8 cellular contexts compared by ENCODE assay signal in genomic region chr15:89244512-89244869, GRCh38. TPM values are rescaled to one million over a fixed set of nuclear protein-coding genes. Genes with fewer than 3 reads are reported as not detected.
A peak's percentile ranks its signal among the peaks of the same experiment; 100 is the strongest.
DNase-seq lines count a peak whose midpoint lies in the region; ATAC-seq and TF ChIP-seq lines count a peak whose summit lies in the region.

No MANE protein-coding gene starts in this region.

- H3K36me3 ChIP-seq in lung (ENCODE audit: control insufficient read depth in 2 of 2, insufficient read depth in 2 of 2, low read length in 2 of 2): no peaks in the 10 kb centered on the region

- WGBS in lung, 2 donors: 0 to 2% methylated on average over 9 of the region's 9 CpGs

- peak overlapping the region; percentile 93 to 96 for H3K27ac Mint-ChIP-seq in activated naive CD4-positive, alpha-beta T cell treated with anti-CD3 and anti-CD28 coated beads, Interleukin-2, amount 50 U/mL, for 72 hours

- no peaks in the 10 kb centered on the region for H3K9me3 ChIP-seq in lung (ENCODE audit: control insufficient read depth in 2 of 2, insufficient read depth in 1 of 2, low read length in 1 of 2)

- H3K4me1 ChIP-seq in lung (ENCODE audit: control insufficient read depth in 2 of 2, insufficient read depth in 2 of 2, low read length in 2 of 2): peaks cover 0 to 2% of the 10 kb centered on the region in 2 donors

- peak overlapping the region; percentile 66 for H3K4me3 ChIP-seq in lung

- no peak overlapping the region for H3K27ac ChIP-seq in lung (ENCODE audit: low read depth in 1 of 2, low read length in 1 of 2)

- DNase-seq in NCI-H146 treated with DMSO at 0.1 percent for 48 hours (lab: John Stamatoyannopoulos, UW; ENCODE audit: unreplicated experiment) (peak; percentile 36), NCI-H146 (lab: John Stamatoyannopoulos, UW) (no peak), lung (ENCODE audit: low spot score) (no peak), sciatic nerve (ENCODE audit: low spot score) (no peak), DMS 273 treated with DMSO at 0.1 percent for 48 hours (lab: John Stamatoyannopoulos, UW) (no peak)
- no peak for DNase-seq in activated naive CD4-positive, alpha-beta T cell treated with anti-CD3 and anti-CD28 coated beads, Interleukin-2, amount 50 U/mL, for 72 hours (ENCODE audit: low spot score in 2 of 2)

- TF ChIP-seq POLR2A in GM18505 (IDR thresholded peaks at IDR 0.05; ENCODE audit: borderline replicate concordance, extremely low read depth, insufficient read depth, insufficient read length): no peak

- ATAC-seq in HG03097 (IDR thresholded peaks at IDR 0.05; ENCODE audit: low FRiP score, unreplicated experiment) (peak; percentile 19), lung (ENCODE audit: insufficient read depth, low FRiP score) (no peak), sciatic nerve (no peak), GM18505 (IDR thresholded peaks at IDR 0.05; ENCODE audit: unreplicated experiment) (no peak)
- ATAC-seq in activated naive CD4-positive, alpha-beta T cell treated with anti-CD3 and anti-CD28 coated beads, Interleukin-2, amount 50 U/mL, for 72 hours: peak; percentile 6 to 10

- peaks cover 36 to 50% of the 10 kb centered on the region in 2 donors for H3K36me3 Mint-ChIP-seq in activated naive CD4-positive, alpha-beta T cell treated with anti-CD3 and anti-CD28 coated beads, Interleukin-2, amount 50 U/mL, for 72 hours

- H3K9me3 Mint-ChIP-seq in activated naive CD4-positive, alpha-beta T cell treated with anti-CD3 and anti-CD28 coated beads, Interleukin-2, amount 50 U/mL, for 72 hours: peaks cover 0 to 4% of the 10 kb centered on the region in 2 donors

- intact Hi-C loops in sciatic nerve (cut with DNase I): no loop called here

- TF ChIP-seq CTCF in lung (IDR thresholded peaks at IDR 0.05; ENCODE audit: control extremely low read depth, extremely low read depth): no peak

- no peaks in the 10 kb centered on the region for H3K27me3 ChIP-seq in lung (ENCODE audit: control insufficient read depth, insufficient read depth)

RNA-seq across cellular contexts. Expression of gene FANCI, which starts 0.7 kb away (rescaled TPM):
- 100 to 1,000 TPM; 255 to 290 TPM for total RNA-seq in activated naive CD4-positive, alpha-beta T cell treated with anti-CD3 and anti-CD28 coated beads, Interleukin-2, amount 50 U/mL, for 72 hours
- total RNA-seq in lung: 10 to 100 TPM in 1 of 2 donors, 1 to 10 TPM in 1; 8.6 to 11.9 TPM
- polyA plus RNA-seq in lung: 1 to 10 TPM; 3.2 to 4.0 TPM
- total RNA-seq in sciatic nerve: 5.0 TPM

RNA-seq across cellular contexts. Expression of gene RLBP1, which starts 23.1 kb away (rescaled TPM):
- total RNA-seq in activated naive CD4-positive, alpha-beta T cell treated with anti-CD3 and anti-CD28 coated beads, Interleukin-2, amount 50 U/mL, for 72 hours: not detected
- not detected for total RNA-seq in lung
- not detected for polyA plus RNA-seq in lung
- not detected for total RNA-seq in sciatic nerve

Comparison
In these comparisons a context has a peak if more than half of its experiments do, and no peak if none do; other contexts are left out.
1. ATAC-seq: peak in HG03097 (single experiment) and activated naive CD4-positive, alpha-beta T cell treated with anti-CD3 and anti-CD28 coated beads, Interleukin-2, amount 50 U/mL, for 72 hours (2 of 2); none in lung (single experiment), sciatic nerve (single experiment) and GM18505 (single experiment).
2. RNA of gene FANCI, which starts 0.7 kb away (total RNA-seq): 255 to 290 TPM in activated naive CD4-positive, alpha-beta T cell treated with anti-CD3 and anti-CD28 coated beads, Interleukin-2, amount 50 U/mL, for 72 hours; 8.6 to 11.9 TPM in lung and 5.0 TPM in sciatic nerve (single experiment); every median in the first group is over 10 times any median in the second.